ENCODE assay signal across 11 cellular contexts in the genomic region with DNA sequence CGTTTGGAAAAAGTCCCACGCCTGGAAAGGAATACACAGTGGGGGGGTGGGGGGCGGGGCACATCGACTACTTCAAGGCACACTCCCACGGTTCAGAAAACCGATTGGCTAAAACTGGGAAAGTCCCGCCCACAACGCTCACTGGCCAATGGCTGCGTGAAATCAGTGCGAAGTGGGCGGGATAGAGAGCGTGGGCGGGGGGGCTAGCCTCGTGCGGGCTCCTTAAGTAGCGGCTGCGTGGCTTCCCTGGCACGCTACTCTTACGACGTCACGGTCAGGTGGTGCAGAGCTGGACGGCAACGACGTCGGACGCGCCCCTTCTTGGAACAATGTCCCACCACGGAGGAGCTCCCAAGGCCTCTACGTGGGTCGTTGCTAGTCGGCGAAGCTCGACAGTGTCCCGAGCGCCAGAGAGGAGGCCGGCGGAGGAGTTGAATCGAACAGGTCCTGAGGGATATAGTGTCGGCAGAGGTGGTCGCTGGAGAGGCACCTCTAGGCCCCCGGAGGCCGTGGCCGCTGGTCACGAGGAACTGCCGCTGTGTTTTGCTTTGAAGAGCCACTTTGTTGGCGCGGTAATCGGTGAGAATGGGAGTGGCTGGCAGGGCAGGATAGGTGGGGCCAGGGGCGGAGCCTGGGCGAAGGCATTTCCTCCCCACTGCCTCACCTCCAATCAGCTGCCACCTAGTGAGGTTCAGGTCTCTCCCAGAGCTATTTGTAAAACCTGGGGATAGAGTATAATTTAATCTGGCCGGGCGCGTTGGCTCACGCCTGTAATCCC. TPM values are rescaled to one million over a fixed set of nuclear protein-coding genes. Genes with fewer than 3 reads are reported as not detected.
A peak's percentile ranks its signal among the peaks of the same experiment; 100 is the strongest.
DNase-seq lines count a peak whose midpoint lies in the region; ATAC-seq and TF ChIP-seq lines count a peak whose summit lies in the region.
"Had no signal": no experiment of that assay in that cellular context is flagged by ENCODE, and none has a peak within 500 bp of the region (broad histone marks: within the 10 kb centered on the region; RNA-seq: fewer than 3 reads in every experiment).

DDX43 (plus strand) TSS at position 252 of the 778 bp plus-strand sequence; CDS start at position 330, 78 bp downstream.

- 72 to 78% (median 74%) methylated on average over 54 of the region's 54 CpGs for WGBS in psoas muscle, 3 donors

- H3K4me1 ChIP-seq in psoas muscle, result no peaks in the 10 kb centered on the region
- H3K4me1 ChIP-seq: BLaER1 treated with 17β-estradiol and CSF1 and Interleukin-3, amounts not matched to agents 10 nM and 100 nM had no signal

- H3K9me3 ChIP-seq in psoas muscle, result no peaks in the 10 kb centered on the region

- DNase-seq in activated gamma-delta T cell (lab: John Stamatoyannopoulos, UW) (peak; percentile 9), activated gamma-delta T cell treated with Interleukin-2 at 50 U/mL for 16 hours (no peak), fibroblast of gingiva (ENCODE audit: low read depth) (peak; percentile 80), psoas muscle (peak; percentile 39 to 75), NCI-H2107 (lab: John Stamatoyannopoulos, UW) (no peak), cerebellum (ENCODE audit: low spot score) (no peak)
- peak; percentile 47 for DNase-seq in activated CD4-positive, CD25-positive, alpha-beta regulatory T cell treated with anti-CD3 and anti-CD28 coated beads, Interleukin-2, amount 50 U/mL, for 72 hours

- no peak for TF ChIP-seq CTCF in psoas muscle (IDR thresholded peaks at IDR 0.05)

- no peaks in the 10 kb centered on the region for H3K27me3 ChIP-seq in psoas muscle (ENCODE audit: insufficient read depth in 3 of 3, low read length in 2 of 3)

- H3K36me3 ChIP-seq in psoas muscle (ENCODE audit: insufficient read depth in 1 of 2, low read depth in 1 of 2), result no peaks in the 10 kb centered on the region

- no peak within 1 kb of the TSS for H3K27ac ChIP-seq in psoas muscle
- H3K27ac ChIP-seq: BLaER1 treated with 17β-estradiol and CSF1 and Interleukin-3, amounts not matched to agents 10 nM and 100 nM had no signal

- ATAC-seq in psoas muscle (peak; percentile 27 to 83 (median 67)), HG03097 (IDR thresholded peaks at IDR 0.05; ENCODE audit: low FRiP score, unreplicated experiment) (no peak)

- H3K4me3 ChIP-seq in psoas muscle, result peak within 1 kb of the TSS; percentile 22
- H3K4me3 ChIP-seq: BLaER1 treated with 17β-estradiol and CSF1 and Interleukin-3, amounts not matched to agents 10 nM and 100 nM had no signal

- intact Hi-C loops in psoas muscle (cut with DNase I), result no loop called here

RNA-seq across cellular contexts. Expression of gene DDX43, which starts in this region (rescaled TPM):
- total RNA-seq in psoas muscle (under 1 TPM in 2 of 4 donors, not detected in 2; 0.11 to 0.27 TPM), cerebellum (0.54 TPM)
- under 1 TPM; 0.10 to 0.20 (median 0.12) TPM for polyA plus RNA-seq in psoas muscle
- total RNA-seq: myocyte, SK-MEL-5 had no signal

Comparison
In these comparisons a context has a peak if more than half of its experiments do, and no peak if none do; other contexts are left out.
1. DNase-seq: peak in activated gamma-delta T cell (single experiment), activated CD4-positive, CD25-positive, alpha-beta regulatory T cell treated with anti-CD3 and anti-CD28 coated beads, Interleukin-2, amount 50 U/mL, for 72 hours (single experiment) and fibroblast of gingiva (single experiment); none in activated gamma-delta T cell treated with Interleukin-2 at 50 U/mL for 16 hours (single experiment), NCI-H2107 (single experiment) and cerebellum (single experiment).
2. Peak in DNase-seq, ATAC-seq and H3K4me3 ChIP-seq in psoas muscle; RNA of the gene not detected or under 1 TPM.